ENCODE assay signal across 18 cellular contexts in the genomic region with DNA sequence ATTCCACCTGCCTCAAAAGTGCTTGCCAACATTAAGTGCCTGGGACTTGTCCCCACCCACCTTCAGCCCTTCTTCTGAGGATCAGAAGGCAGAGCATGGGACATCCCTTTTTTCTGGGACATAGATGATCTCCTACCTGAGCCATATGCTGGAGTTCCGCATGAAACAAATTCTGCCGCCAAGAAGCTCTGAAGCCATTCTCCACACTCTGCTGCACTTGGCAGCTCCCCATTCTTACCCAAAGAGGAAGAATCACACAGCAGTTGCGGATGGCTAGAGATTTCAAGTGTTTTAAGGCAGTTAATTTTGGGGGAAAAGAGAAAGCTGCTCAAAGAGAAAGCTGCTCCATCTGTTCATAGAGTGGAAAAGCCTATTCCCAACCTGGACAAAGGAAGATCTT.
"Had no signal": no experiment of that assay in that cellular context is flagged by ENCODE, and none has a peak within 500 bp of the region (broad histone marks: within the 10 kb centered on the region; RNA-seq: fewer than 3 reads in every experiment).

No MANE protein-coding gene starts in this region.

- H3K36me3 ChIP-seq: cardiac muscle cell, tibial nerve had no signal

- H3K4me3 ChIP-seq: cardiac muscle cell, psoas muscle, tibial nerve had no signal

- H3K4me1 ChIP-seq: psoas muscle, tibial nerve had no signal

- H3K9me3 ChIP-seq: psoas muscle, tibial nerve had no signal

- H3K4me3 Mint-ChIP-seq: activated naive CD8-positive, alpha-beta T cell treated with anti-CD3 and anti-CD28 coated beads, Interleukin-2, amount 50 U/mL, for 24 hours; activated T-helper 17 cell treated with anti-CD3 and anti-CD28 coated beads, Interleukin-2, amount 50 U/mL, for 72 hours; effector memory CD8-positive, alpha-beta T cell; mesothelial cell of epicardium; natural killer cell had no signal

- H3K36me3 Mint-ChIP-seq: mesothelial cell of epicardium, natural killer cell had no signal

- H3K27ac Mint-ChIP-seq: activated naive CD8-positive, alpha-beta T cell treated with anti-CD3 and anti-CD28 coated beads, Interleukin-2, amount 50 U/mL, for 24 hours; activated T-helper 17 cell treated with anti-CD3 and anti-CD28 coated beads, Interleukin-2, amount 50 U/mL, for 72 hours; effector memory CD8-positive, alpha-beta T cell; mesothelial cell of epicardium; natural killer cell had no signal

- H3K27me3 ChIP-seq: cardiac muscle cell, tibial nerve had no signal

- H3K9me3 Mint-ChIP-seq: natural killer cell had no signal

- H3K27ac ChIP-seq: cardiac muscle cell, psoas muscle, tibial nerve had no signal

- DNase-seq: activated CD4-positive, alpha-beta T cell treated with anti-CD3 and anti-CD28 coated beads for 1 hour; activated naive CD4-positive, alpha-beta T cell; activated naive CD8-positive, alpha-beta T cell treated with anti-CD3 and anti-CD28 coated beads, Interleukin-2, amount 50 U/mL, for 24 hours; activated T-cell treated with anti-CD3 and anti-CD28 coated beads, Interleukin-2, amount 50 U/mL, for 1 hour; effector memory CD8-positive, alpha-beta T cell; left ventricle myocardium superior; mammary epithelial cell; natural killer cell; psoas muscle; right cardiac atrium; stimulated activated CD4-positive, alpha-beta T cell treated with anti-CD3 and anti-CD28 coated beads, Interleukin-4, amount 100 ng/mL, for 4 hours; stimulated activated naive CD8-positive, alpha-beta T cell treated with anti-CD3 and anti-CD28 coated beads, Interleukin-15, Interleukin-2, amounts not matched to agents 100 U/mL and 50 U/mL, for 24 hours; T-helper 1 cell had no signal

- ATAC-seq: activated naive CD8-positive, alpha-beta T cell treated with anti-CD3 and anti-CD28 coated beads, Interleukin-2, amount 50 U/mL, for 24 hours; activated T-helper 17 cell treated with anti-CD3 and anti-CD28 coated beads, Interleukin-2, amount 50 U/mL, for 72 hours; effector memory CD8-positive, alpha-beta T cell; esophagus mucosa; left ventricle myocardium superior; natural killer cell; psoas muscle; right cardiac atrium; stimulated activated naive CD8-positive, alpha-beta T cell treated with anti-CD3 and anti-CD28 coated beads, Interleukin-15, Interleukin-2, amounts not matched to agents 100 U/mL and 50 U/mL, for 24 hours had no signal

- H3K4me1 Mint-ChIP-seq: activated T-helper 17 cell treated with anti-CD3 and anti-CD28 coated beads, Interleukin-2, amount 50 U/mL, for 72 hours; mesothelial cell of epicardium; natural killer cell had no signal
